Comparison of ENCODE assay signal across 13 cellular contexts in genomic region chr13:49607761-49608160, GRCh38. TPM values are rescaled to one million over a fixed set of nuclear protein-coding genes. Genes with fewer than 3 reads are reported as not detected.
"Had no signal": no experiment of that assay in that cellular context is flagged by ENCODE, and none has a peak within 500 bp of the region (broad histone marks: within the 10 kb centered on the region; RNA-seq: fewer than 3 reads in every experiment).

No MANE protein-coding gene starts in this region.

- H3K27me3 ChIP-seq: adrenal gland, esophagus squamous epithelium, tibial nerve, uterus had no signal

- H3K9me3 ChIP-seq: adrenal gland, esophagus squamous epithelium, psoas muscle, uterus had no signal

- H3K4me3 ChIP-seq: psoas muscle, uterus had no signal

- FAIRE-seq: bronchial epithelial cell had no signal

- H3K27ac ChIP-seq: adrenal gland, esophagus squamous epithelium, left ventricle myocardium inferior, psoas muscle, skin epidermis, tibial nerve, uterus, WERI-Rb-1 had no signal

- H3K36me3 ChIP-seq: adrenal gland, esophagus squamous epithelium, left ventricle myocardium inferior, tibial nerve, uterus, WERI-Rb-1 had no signal

- H3K4me1 ChIP-seq: left ventricle myocardium inferior, psoas muscle, uterus had no signal

RNA-seq across cellular contexts. Expression of gene ARL11, which starts 20.5 kb away (rescaled TPM):
- total RNA-seq: astrocyte, bronchial epithelial cell, chondrocyte, osteocyte had no signal
- polyA plus RNA-seq: neural cell had no signal
